In the genomic region with DNA sequence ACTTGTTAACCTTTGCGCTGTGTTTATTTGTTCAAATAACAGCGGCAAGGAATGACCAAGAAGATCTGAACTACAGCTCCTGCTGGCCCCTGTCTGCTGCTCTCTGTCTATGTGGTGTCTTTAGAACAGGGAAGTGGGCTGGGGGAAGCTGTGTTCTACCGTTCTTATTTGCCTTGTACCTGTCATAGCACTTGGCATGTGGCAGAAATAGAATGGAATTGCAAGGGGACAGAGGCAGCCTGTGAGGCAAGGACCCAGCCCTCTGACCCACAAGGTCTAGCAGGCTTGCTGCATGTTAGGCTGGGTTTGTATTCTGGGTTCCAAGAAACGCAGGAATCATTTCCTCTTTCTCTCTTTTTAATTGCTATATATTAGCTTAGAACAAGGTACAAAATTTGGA, we compare ENCODE assay signal across 1 cellular context.
TF ChIP-seq lines count a peak whose summit lies in the region.

No MANE protein-coding gene starts in this region.

TF ChIP-seq in GM23338, 12 proteins besides CTCF, POLR2A, EP300 and RAD21 (continued from another document):
- TF ChIP-seq, protein P1, sequence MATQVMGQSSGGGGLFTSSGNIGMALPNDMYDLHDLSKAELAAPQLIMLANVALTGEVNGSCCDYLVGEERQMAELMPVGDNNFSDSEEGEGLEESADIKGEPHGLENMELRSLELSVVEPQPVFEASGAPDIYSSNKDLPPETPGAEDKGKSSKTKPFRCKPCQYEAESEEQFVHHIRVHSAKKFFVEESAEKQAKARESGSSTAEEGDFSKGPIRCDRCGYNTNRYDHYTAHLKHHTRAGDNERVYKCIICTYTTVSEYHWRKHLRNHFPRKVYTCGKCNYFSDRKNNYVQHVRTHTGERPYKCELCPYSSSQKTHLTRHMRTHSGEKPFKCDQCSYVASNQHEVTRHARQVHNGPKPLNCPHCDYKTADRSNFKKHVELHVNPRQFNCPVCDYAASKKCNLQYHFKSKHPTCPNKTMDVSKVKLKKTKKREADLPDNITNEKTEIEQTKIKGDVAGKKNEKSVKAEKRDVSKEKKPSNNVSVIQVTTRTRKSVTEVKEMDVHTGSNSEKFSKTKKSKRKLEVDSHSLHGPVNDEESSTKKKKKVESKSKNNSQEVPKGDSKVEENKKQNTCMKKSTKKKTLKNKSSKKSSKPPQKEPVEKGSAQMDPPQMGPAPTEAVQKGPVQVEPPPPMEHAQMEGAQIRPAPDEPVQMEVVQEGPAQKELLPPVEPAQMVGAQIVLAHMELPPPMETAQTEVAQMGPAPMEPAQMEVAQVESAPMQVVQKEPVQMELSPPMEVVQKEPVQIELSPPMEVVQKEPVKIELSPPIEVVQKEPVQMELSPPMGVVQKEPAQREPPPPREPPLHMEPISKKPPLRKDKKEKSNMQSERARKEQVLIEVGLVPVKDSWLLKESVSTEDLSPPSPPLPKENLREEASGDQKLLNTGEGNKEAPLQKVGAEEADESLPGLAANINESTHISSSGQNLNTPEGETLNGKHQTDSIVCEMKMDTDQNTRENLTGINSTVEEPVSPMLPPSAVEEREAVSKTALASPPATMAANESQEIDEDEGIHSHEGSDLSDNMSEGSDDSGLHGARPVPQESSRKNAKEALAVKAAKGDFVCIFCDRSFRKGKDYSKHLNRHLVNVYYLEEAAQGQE (IDR thresholded peaks at IDR 0.05; ENCODE audit: unreplicated experiment) = no peak
- TF ChIP-seq, protein P2, sequence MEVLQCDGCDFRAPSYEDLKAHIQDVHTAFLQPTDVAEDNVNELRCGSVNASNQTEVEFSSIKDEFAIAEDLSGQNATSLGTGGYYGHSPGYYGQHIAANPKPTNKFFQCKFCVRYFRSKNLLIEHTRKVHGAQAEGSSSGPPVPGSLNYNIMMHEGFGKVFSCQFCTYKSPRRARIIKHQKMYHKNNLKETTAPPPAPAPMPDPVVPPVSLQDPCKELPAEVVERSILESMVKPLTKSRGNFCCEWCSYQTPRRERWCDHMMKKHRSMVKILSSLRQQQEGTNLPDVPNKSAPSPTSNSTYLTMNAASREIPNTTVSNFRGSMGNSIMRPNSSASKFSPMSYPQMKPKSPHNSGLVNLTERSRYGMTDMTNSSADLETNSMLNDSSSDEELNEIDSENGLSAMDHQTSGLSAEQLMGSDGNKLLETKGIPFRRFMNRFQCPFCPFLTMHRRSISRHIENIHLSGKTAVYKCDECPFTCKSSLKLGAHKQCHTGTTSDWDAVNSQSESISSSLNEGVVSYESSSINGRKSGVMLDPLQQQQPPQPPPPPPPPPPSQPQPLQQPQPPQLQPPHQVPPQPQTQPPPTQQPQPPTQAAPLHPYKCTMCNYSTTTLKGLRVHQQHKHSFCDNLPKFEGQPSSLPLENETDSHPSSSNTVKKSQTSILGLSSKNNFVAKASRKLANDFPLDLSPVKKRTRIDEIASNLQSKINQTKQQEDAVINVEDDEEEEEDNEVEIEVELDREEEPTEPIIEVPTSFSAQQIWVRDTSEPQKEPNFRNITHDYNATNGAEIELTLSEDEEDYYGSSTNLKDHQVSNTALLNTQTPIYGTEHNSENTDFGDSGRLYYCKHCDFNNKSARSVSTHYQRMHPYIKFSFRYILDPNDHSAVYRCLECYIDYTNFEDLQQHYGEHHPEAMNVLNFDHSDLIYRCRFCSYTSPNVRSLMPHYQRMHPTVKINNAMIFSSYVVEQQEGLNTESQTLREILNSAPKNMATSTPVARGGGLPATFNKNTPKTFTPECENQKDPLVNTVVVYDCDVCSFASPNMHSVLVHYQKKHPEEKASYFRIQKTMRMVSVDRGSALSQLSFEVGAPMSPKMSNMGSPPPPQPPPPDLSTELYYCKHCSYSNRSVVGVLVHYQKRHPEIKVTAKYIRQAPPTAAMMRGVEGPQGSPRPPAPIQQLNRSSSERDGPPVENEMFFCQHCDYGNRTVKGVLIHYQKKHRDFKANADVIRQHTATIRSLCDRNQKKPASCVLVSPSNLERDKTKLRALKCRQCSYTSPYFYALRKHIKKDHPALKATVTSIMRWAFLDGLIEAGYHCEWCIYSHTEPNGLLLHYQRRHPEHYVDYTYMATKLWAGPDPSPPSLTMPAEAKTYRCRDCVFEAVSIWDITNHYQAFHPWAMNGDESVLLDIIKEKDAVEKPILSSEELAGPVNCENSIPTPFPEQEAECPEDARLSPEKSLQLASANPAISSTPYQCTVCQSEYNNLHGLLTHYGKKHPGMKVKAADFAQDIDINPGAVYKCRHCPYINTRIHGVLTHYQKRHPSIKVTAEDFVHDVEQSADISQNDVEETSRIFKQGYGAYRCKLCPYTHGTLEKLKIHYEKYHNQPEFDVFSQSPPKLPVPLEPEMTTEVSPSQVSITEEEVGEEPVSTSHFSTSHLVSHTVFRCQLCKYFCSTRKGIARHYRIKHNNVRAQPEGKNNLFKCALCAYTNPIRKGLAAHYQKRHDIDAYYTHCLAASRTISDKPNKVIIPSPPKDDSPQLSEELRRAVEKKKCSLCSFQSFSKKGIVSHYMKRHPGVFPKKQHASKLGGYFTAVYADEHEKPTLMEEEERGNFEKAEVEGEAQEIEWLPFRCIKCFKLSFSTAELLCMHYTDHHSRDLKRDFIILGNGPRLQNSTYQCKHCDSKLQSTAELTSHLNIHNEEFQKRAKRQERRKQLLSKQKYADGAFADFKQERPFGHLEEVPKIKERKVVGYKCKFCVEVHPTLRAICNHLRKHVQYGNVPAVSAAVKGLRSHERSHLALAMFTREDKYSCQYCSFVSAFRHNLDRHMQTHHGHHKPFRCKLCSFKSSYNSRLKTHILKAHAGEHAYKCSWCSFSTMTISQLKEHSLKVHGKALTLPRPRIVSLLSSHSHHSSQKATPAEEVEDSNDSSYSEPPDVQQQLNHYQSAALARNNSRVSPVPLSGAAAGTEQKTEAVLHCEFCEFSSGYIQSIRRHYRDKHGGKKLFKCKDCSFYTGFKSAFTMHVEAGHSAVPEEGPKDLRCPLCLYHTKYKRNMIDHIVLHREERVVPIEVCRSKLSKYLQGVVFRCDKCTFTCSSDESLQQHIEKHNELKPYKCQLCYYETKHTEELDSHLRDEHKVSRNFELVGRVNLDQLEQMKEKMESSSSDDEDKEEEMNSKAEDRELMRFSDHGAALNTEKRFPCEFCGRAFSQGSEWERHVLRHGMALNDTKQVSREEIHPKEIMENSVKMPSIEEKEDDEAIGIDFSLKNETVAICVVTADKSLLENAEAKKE (CRISPR knock-in tag; IDR thresholded peaks at IDR 0.05) = no peak
- TF ChIP-seq, protein P3, sequence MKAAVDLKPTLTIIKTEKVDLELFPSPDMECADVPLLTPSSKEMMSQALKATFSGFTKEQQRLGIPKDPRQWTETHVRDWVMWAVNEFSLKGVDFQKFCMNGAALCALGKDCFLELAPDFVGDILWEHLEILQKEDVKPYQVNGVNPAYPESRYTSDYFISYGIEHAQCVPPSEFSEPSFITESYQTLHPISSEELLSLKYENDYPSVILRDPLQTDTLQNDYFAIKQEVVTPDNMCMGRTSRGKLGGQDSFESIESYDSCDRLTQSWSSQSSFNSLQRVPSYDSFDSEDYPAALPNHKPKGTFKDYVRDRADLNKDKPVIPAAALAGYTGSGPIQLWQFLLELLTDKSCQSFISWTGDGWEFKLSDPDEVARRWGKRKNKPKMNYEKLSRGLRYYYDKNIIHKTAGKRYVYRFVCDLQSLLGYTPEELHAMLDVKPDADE (IDR thresholded peaks at IDR 0.05) = no peak
- TF ChIP-seq ZNF114 (CRISPR knock-in tag; IDR thresholded peaks at IDR 0.05) = no peak
- no peak for TF ChIP-seq POLR2AphosphoS5 (IDR thresholded peaks at IDR 0.05; ENCODE audit: low read depth)
- TF ChIP-seq ZNF331 (CRISPR knock-in tag; IDR thresholded peaks at IDR 0.05; ENCODE audit: low read depth) = no peak
- TF ChIP-seq EZH2phosphoT487 (IDR thresholded peaks at IDR 0.05; ENCODE audit: unreplicated experiment) = no peak
